In the genomic region with DNA sequence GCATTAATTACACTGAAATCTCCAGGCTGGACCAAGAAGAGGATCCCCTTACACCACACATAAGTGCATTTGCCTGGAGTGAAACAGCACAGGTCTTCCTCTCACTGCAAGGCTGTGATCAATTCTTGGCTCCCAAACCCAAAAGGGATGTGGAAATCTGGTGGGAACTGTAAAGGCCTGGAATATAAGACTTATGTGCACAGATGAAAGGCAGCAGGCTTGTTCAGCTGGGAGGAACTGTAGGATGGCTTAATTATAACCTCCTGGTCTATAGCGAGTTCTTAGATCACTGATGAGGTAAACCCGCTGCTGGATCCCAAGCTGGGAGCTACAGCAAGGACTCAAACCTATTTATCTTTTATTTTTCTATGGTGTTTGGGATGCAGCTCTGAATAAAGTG, we compare ENCODE assay signal across 24 cellular contexts.
"Had no signal": no experiment of that assay in that cellular context is flagged by ENCODE, and none has a peak within 500 bp of the region (broad histone marks: within the 10 kb centered on the region; RNA-seq: fewer than 3 reads in every experiment).

No MANE protein-coding gene starts in this region.

- H3K36me3 ChIP-seq: SJCRH30 had no signal

- H3K9me3 Mint-ChIP-seq: activated CD4-positive, alpha-beta T cell treated with anti-CD3 and anti-CD28 coated beads, Interleukin-2, amount 10 ng/mL, durations not matched to agents 24 days and 14 days; activated CD8-positive, alpha-beta T cell treated with anti-CD3 and anti-CD28 coated beads for 36 hours; activated naive CD4-positive, alpha-beta T cell treated with anti-CD3 and anti-CD28 coated beads, Interleukin-2, amount 10 ng/mL, durations not matched to agents 7 days and 5 days; activated naive CD8-positive, alpha-beta T cell treated with anti-CD3 and anti-CD28 coated beads, Interleukin-2, amount 50 U/mL, for 24 hours; activated T-helper 2 cell treated with anti-CD3 and anti-CD28 coated beads, Interferon-gamma antibody, Interleukin-2, Interleukin-4, amounts not matched to agents 10 μg/mL and 5 μg/mL and 100 μg/mL, durations not matched to agents 14 hours and 24 hours and 36 hours had no signal

- H3K4me3 ChIP-seq: K562, SJCRH30, SK-N-MC had no signal

- H3K27me3 ChIP-seq: SJCRH30 had no signal

- H3K36me3 Mint-ChIP-seq: activated naive CD4-positive, alpha-beta T cell treated with anti-CD3 and anti-CD28 coated beads, Interleukin-2, amount 10 ng/mL, durations not matched to agents 7 days and 5 days; activated naive CD8-positive, alpha-beta T cell; brain had no signal

- DNase-seq: activated CD4-positive, alpha-beta T cell treated with anti-CD3 and anti-CD28 coated beads, Interleukin-2, amount 10 ng/mL, durations not matched to agents 24 days and 14 days; activated CD4-positive, alpha-beta T cell treated with anti-CD3 and anti-CD28 coated beads, Interleukin-2, amount 50 U/mL, for 4 hours; activated CD8-positive, alpha-beta T cell treated with anti-CD3 and anti-CD28 coated beads for 36 hours; activated naive CD4-positive, alpha-beta T cell treated with anti-CD3 and anti-CD28 coated beads, Interleukin-2, amount 10 ng/mL, durations not matched to agents 7 days and 5 days; activated naive CD8-positive, alpha-beta T cell treated with anti-CD3 and anti-CD28 coated beads, Interleukin-2, amount 50 U/mL, for 24 hours; activated T-cell treated with anti-CD3 and anti-CD28 coated beads, Interleukin-2, amount 50 U/mL, for 1 hour; anterior cingulate cortex; caudate nucleus; IMR-90; NCI-H1092 treated with DMSO at 0.1 percent for 48 hours; NCI-H146; NCI-H187; NCI-H2029 treated with DMSO at 0.1 percent for 48 hours; NCI-H510A; NCI-H526; NCI-H774; SHP77; T1000 had no signal

- H3K27me3 Mint-ChIP-seq: brain had no signal

- H3K4me3 Mint-ChIP-seq: activated CD4-positive, alpha-beta T cell treated with anti-CD3 and anti-CD28 coated beads, Interleukin-2, amount 10 ng/mL, durations not matched to agents 24 days and 14 days; activated CD8-positive, alpha-beta T cell treated with anti-CD3 and anti-CD28 coated beads for 36 hours; activated naive CD4-positive, alpha-beta T cell treated with anti-CD3 and anti-CD28 coated beads, Interleukin-2, amount 10 ng/mL, durations not matched to agents 7 days and 5 days; activated naive CD8-positive, alpha-beta T cell; activated naive CD8-positive, alpha-beta T cell treated with anti-CD3 and anti-CD28 coated beads, Interleukin-2, amount 50 U/mL, for 24 hours; brain had no signal

- H3K9me3 ChIP-seq: SJCRH30 had no signal

- H3K27ac ChIP-seq: SK-N-MC had no signal

- H3K27ac Mint-ChIP-seq: activated CD4-positive, alpha-beta T cell treated with anti-CD3 and anti-CD28 coated beads, Interleukin-2, amount 10 ng/mL, durations not matched to agents 24 days and 14 days; activated CD8-positive, alpha-beta T cell treated with anti-CD3 and anti-CD28 coated beads for 36 hours; activated naive CD4-positive, alpha-beta T cell treated with anti-CD3 and anti-CD28 coated beads, Interleukin-2, amount 10 ng/mL, durations not matched to agents 7 days and 5 days; activated naive CD8-positive, alpha-beta T cell; activated naive CD8-positive, alpha-beta T cell treated with anti-CD3 and anti-CD28 coated beads, Interleukin-2, amount 50 U/mL, for 24 hours; activated T-helper 2 cell treated with anti-CD3 and anti-CD28 coated beads, Interferon-gamma antibody, Interleukin-2, Interleukin-4, amounts not matched to agents 10 μg/mL and 5 μg/mL and 100 μg/mL, durations not matched to agents 14 hours and 24 hours and 36 hours had no signal

- H3K4me1 Mint-ChIP-seq: activated CD4-positive, alpha-beta T cell treated with anti-CD3 and anti-CD28 coated beads, Interleukin-2, amount 10 ng/mL, durations not matched to agents 24 days and 14 days; activated naive CD4-positive, alpha-beta T cell treated with anti-CD3 and anti-CD28 coated beads, Interleukin-2, amount 10 ng/mL, durations not matched to agents 7 days and 5 days; activated naive CD8-positive, alpha-beta T cell treated with anti-CD3 and anti-CD28 coated beads, Interleukin-2, amount 50 U/mL, for 24 hours had no signal
